8 cellular contexts compared by ENCODE assay signal in the genomic region with DNA sequence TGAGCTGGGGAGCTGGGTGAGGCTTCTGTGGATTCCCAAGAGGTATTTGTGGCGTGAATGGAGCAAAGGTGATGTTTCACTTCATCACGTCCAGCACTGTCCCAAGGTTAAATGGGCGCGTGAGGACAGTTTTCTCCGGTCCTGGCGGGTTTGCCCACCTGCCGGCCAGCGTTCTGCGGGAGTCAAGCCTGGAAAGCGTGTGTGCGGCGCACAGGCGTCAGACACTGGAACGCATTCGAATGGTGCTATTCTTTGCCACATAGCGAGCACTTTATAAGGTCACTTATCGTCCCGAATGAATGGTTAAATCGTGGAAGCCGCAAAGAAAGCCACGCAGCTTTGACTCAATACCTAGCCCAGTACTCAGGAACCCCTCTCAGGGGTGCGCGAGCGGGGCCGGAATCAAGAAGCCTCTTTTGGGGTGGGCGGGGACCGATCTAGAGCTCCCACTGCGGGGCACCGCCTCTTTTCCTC. TPM values are rescaled to one million over a fixed set of nuclear protein-coding genes. Genes with fewer than 3 reads are reported as not detected.
DNase-seq lines count a peak whose midpoint lies in the region; ATAC-seq and TF ChIP-seq lines count a peak whose summit lies in the region.

No MANE protein-coding gene starts in this region.

- ATAC-seq in GM18502 (IDR thresholded peaks at IDR 0.05; ENCODE audit: poor library complexity, unreplicated experiment) = no peak
- no peak for ATAC-seq in GM19397 (IDR thresholded peaks at IDR 0.05; ENCODE audit: unreplicated experiment)

- DNase-seq in ELR (ENCODE audit: low read depth) (peak; percentile 14), NCI-H146 treated with DMSO at 0.1 percent for 48 hours (lab: John Stamatoyannopoulos, UW; ENCODE audit: unreplicated experiment) (peak; percentile 55), epithelial cell of proximal tubule (ENCODE audit: low read depth) (no peak), KBM-7 (no peak), HPDE6-E6E7 (ENCODE audit: extremely low spot score) (no peak)

- peak overlapping the region; percentile 93 for H2AFZ ChIP-seq in parathyroid adenoma

- no peaks in the 10 kb centered on the region for H3K27me3 ChIP-seq in parathyroid adenoma (ENCODE audit: control insufficient read depth, insufficient read depth, low read length)

- H3K9ac ChIP-seq in parathyroid adenoma = no peak overlapping the region

- peak overlapping the region; percentile 97 for H3K4me3 ChIP-seq in epithelial cell of proximal tubule (ENCODE audit: low read depth, low read length)
- H3K4me3 ChIP-seq in parathyroid adenoma (ENCODE audit: low read depth, low read length) = peak overlapping the region; percentile 81

- TF ChIP-seq CTCF in epithelial cell of proximal tubule (conservative IDR thresholded peaks at IDR 0.05; ENCODE audit: low read depth, low read length) (no peak), parathyroid adenoma (IDR thresholded peaks at IDR 0.05) (no peak)

- H3K4me2 ChIP-seq in parathyroid adenoma (ENCODE audit: low read length) = peak overlapping the region; percentile 60

- H3K79me2 ChIP-seq in parathyroid adenoma = peaks cover 20% of the 10 kb centered on the region

- no peak overlapping the region for H3K27ac ChIP-seq in parathyroid adenoma

- H3K9me3 ChIP-seq in parathyroid adenoma (ENCODE audit: control insufficient read depth, low read length) = no peaks in the 10 kb centered on the region

- peaks cover 13% of the 10 kb centered on the region for H3K4me1 ChIP-seq in parathyroid adenoma

- in situ Hi-C loops in KBM-7 (cut with MboI; ENCODE audit: low pct_unique_long_range_greater_than_20kb, low sequenced_read_pairs) = no loop called here

- H3K36me3 ChIP-seq in parathyroid adenoma (ENCODE audit: control insufficient read depth, insufficient read depth, low read length) = no peaks in the 10 kb centered on the region

RNA-seq across cellular contexts. Expression of a gene that starts 0.4 kb away (rescaled TPM):
- 90.3 and 109 TPM in 2 replicates for total RNA-seq in epithelial cell of proximal tubule

RNA-seq across cellular contexts. Expression of a gene that starts 42.9 kb away (rescaled TPM):
- 7.0 and 8.0 TPM in 2 replicates for total RNA-seq in epithelial cell of proximal tubule

Comparison
In these comparisons a context has a peak if more than half of its experiments do, and no peak if none do; other contexts are left out.
1. DNase-seq: peak in ELR (single experiment) and NCI-H146 treated with DMSO at 0.1 percent for 48 hours (single experiment); none in epithelial cell of proximal tubule (single experiment), KBM-7 (single experiment) and HPDE6-E6E7 (single experiment).